In the genomic region with DNA sequence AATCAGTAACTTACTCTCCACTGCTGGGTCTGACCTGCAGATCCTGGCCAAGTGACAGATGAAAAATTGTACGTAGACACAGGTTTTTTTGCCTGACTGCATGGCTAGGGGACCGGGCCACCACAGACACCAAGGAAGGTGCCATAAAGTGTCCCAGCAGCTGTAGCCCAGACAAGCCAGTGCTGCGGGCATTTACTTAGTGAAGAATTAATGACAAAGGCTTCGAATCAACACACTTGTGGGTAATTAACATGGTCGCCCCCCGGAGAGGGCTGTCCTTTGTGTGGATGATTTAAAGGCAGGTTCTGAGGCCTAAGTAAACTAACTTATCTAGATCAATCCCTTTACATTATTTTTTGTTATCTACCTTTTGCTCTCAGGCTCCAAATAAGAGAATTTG, we compare ENCODE assay signal across 19 cellular contexts.
DNase-seq lines count a peak whose midpoint lies in the region; ATAC-seq and TF ChIP-seq lines count a peak whose summit lies in the region.
"Had no signal": no experiment of that assay in that cellular context is flagged by ENCODE, and none has a peak within 500 bp of the region (broad histone marks: within the 10 kb centered on the region; RNA-seq: fewer than 3 reads in every experiment).

No MANE protein-coding gene starts in this region.

- no peak for TF ChIP-seq CTCF in H9 (conservative IDR thresholded peaks at IDR 0.05)

- H3K27ac Mint-ChIP-seq in H9: peak overlapping the region; percentile 80 to 91 (median 81); a peak in 4 of 7 replicates
- H3K27ac Mint-ChIP-seq: T-helper 17 cell had no signal

- no peak overlapping the region for H2BK15ac ChIP-seq in H9 (ENCODE audit: low read depth, low read length)

- no CpG with 5 or more reads among the region's 6 CpGs for WGBS in H9 (ENCODE audit: extremely low coverage, insufficient read length, low lambda C conversion rate)

- no peak overlapping the region for H2BK5ac ChIP-seq in H9 (ENCODE audit: insufficient read length, low read length)

- H3K56ac ChIP-seq in H9 (ENCODE audit: insufficient read length, low read depth, low read length): no peak overlapping the region

- intact Hi-C loops in Right ventricle myocardium inferior (cut with DNase I): no loop called here

- peaks cover 0 to 4% of the 10 kb centered on the region in 2 experiments; a peak in 1 of 5 replicates for H3K9me3 Mint-ChIP-seq in H9

- H2AK5ac ChIP-seq in H9 (ENCODE audit: insufficient read length, low read length): no peak overlapping the region

- no peaks in the 10 kb centered on the region for H3K79me1 ChIP-seq in H9 (ENCODE audit: insufficient read depth, low read depth, low read length, poor library complexity, severe bottlenecking)

- H3K4me1 Mint-ChIP-seq in H9: peaks cover 12 to 21% of the 10 kb centered on the region in 2 experiments
- H3K4me1 Mint-ChIP-seq: T-helper 17 cell had no signal

- H3K27me3 ChIP-seq in H9 (ENCODE audit: insufficient read depth, low read length) (no peaks in the 10 kb centered on the region), NT2/D1 (ENCODE audit: insufficient read depth, insufficient read length) (no peaks in the 10 kb centered on the region)
- H3K27me3 ChIP-seq: SJCRH30 had no signal

- H2BK120ac ChIP-seq in H9 (ENCODE audit: low read depth, low read length, poor library complexity, severe bottlenecking): no peak overlapping the region

- H3K79me2 ChIP-seq in H9 (ENCODE audit: insufficient read depth, low read length): no peaks in the 10 kb centered on the region

- no peaks in the 10 kb centered on the region for H3K36me3 ChIP-seq in NT2/D1 (ENCODE audit: insufficient read depth, insufficient read length, low read length)
- H3K36me3 ChIP-seq: SJCRH30 had no signal

- H3K9ac ChIP-seq in H9 (ENCODE audit: extremely low read depth, insufficient read length, low read length) (no peak overlapping the region), NT2/D1 (ENCODE audit: insufficient read length, low read depth) (no peak overlapping the region)

- ATAC-seq in Right ventricle myocardium inferior: no peak
- no peak for ATAC-seq in GM21360 (IDR thresholded peaks at IDR 0.05; ENCODE audit: unreplicated experiment)
- ATAC-seq: T-helper 17 cell had no signal

- H3K27me3 Mint-ChIP-seq in H9 (ENCODE audit: low read depth): no peaks in the 10 kb centered on the region
- H3K27me3 Mint-ChIP-seq: T-helper 17 cell had no signal

- peak overlapping the region; percentile 28 for H3K4me2 ChIP-seq in H9 (ENCODE audit: insufficient read depth, insufficient read length, low read length)

- no peak overlapping the region for H3K4ac ChIP-seq in H9 (ENCODE audit: low read depth, low read length)

- H2BK12ac ChIP-seq in H9 (ENCODE audit: insufficient read length, low read depth, low read length): no peak overlapping the region

- peaks cover 2% of the 10 kb centered on the region for H3K23me2 ChIP-seq in H9 (ENCODE audit: insufficient read length, low read depth, low read length, poor library complexity, severe bottlenecking)

- peak overlapping the region; percentile 44 to 52; a peak in 2 of 5 replicates for H3K4me3 Mint-ChIP-seq in H9
- H3K4me3 Mint-ChIP-seq: T-helper 17 cell had no signal

- peaks cover 2% of the 10 kb centered on the region; the same call in 1 of the 2 replicates for H3K4me1 ChIP-seq in H9 (ENCODE audit: insufficient read depth, low read length)
- no peaks in the 10 kb centered on the region for H3K4me1 ChIP-seq in NT2/D1 (ENCODE audit: insufficient read depth, insufficient read length)
- H3K4me1 ChIP-seq: Caco-2, SJCRH30 had no signal

- H4K5ac ChIP-seq in H9 (ENCODE audit: insufficient read length, low read depth, low read length): no peak overlapping the region

- H3K14ac ChIP-seq in H9 (ENCODE audit: insufficient read depth, low read length): no peak overlapping the region

- H3K4me3 ChIP-seq in NT2/D1 (ENCODE audit: insufficient read length, low read depth): no peak overlapping the region
- H3K4me3 ChIP-seq: SJCRH30 had no signal

- peak; percentile 85 for DNase-seq in ELF-1 (ENCODE audit: low read depth, low spot score)
- peak; percentile 83 for DNase-seq in H9
- DNase-seq in NT2/D1 (ENCODE audit: low read depth, low spot score): peak; percentile 77
- DNase-seq in iPS-NIHi11 (ENCODE audit: low spot score): peak; percentile 34
- no peak for DNase-seq in NCI-H187 (lab: John Stamatoyannopoulos, UW)
- no peak for DNase-seq in Right ventricle myocardium inferior (ENCODE audit: missing footprints)
- no peak for DNase-seq in 8988T
- DNase-seq: ACHN, AML-193, Caco-2, EL, KBM-7, NCI-H1694, NCI-H2171, NCI-H524, SJCRH30, T-helper 17 cell had no signal

- H2AFZ ChIP-seq in H9 (ENCODE audit: low read length): no peak overlapping the region

- H2BK20ac ChIP-seq in H9 (ENCODE audit: low read depth, low read length, poor library complexity, severe bottlenecking): no peak overlapping the region

- H3K9me3 ChIP-seq in H9 (ENCODE audit: control insufficient read depth, low read depth, low read length) (no peaks in the 10 kb centered on the region), NT2/D1 (ENCODE audit: insufficient read depth, low read length) (peaks cover 7% of the 10 kb centered on the region; the same call in 1 of the 2 replicates)
- H3K9me3 ChIP-seq: Caco-2, SJCRH30 had no signal

- H4K20me1 ChIP-seq in H9 (ENCODE audit: control insufficient read depth, insufficient read depth, insufficient read length): no peaks in the 10 kb centered on the region

- no peak overlapping the region for H3K23ac ChIP-seq in H9 (ENCODE audit: insufficient read length, low read depth, low read length)

- no peak overlapping the region for H3K27ac ChIP-seq in H9 (ENCODE audit: insufficient read length, low read depth, low read length)
- H3K27ac ChIP-seq: RWPE1, SJCRH30 had no signal

- no peak overlapping the region for H3K18ac ChIP-seq in H9 (ENCODE audit: insufficient read length, low read depth, low read length)

- H3K36me3 Mint-ChIP-seq in H9 (ENCODE audit: insufficient read depth in 1 of 3, low read depth in 3 of 3): peaks cover 0 to 6% (median 0%) of the 10 kb centered on the region in 3 experiments; a peak in 1 of 7 replicates

- no peak overlapping the region for H4K8ac ChIP-seq in H9 (replicated peaks; ENCODE audit: insufficient read length, low read depth, low read length)

- H3T11ph ChIP-seq in H9 (ENCODE audit: low read length): no peak overlapping the region

- no peak overlapping the region for H4K91ac ChIP-seq in H9 (ENCODE audit: insufficient read length, low read depth, low read length)

Comparison
In these comparisons a context has a peak if more than half of its experiments do, and no peak if none do; other contexts are left out.
1. DNase-seq: peak in ELF-1 (single experiment), H9 (single experiment), NT2/D1 (single experiment) and iPS-NIHi11 (single experiment); none in NCI-H187 (0 of 2), Right ventricle myocardium inferior (single experiment) and 8988T (single experiment).